In the genomic region with DNA sequence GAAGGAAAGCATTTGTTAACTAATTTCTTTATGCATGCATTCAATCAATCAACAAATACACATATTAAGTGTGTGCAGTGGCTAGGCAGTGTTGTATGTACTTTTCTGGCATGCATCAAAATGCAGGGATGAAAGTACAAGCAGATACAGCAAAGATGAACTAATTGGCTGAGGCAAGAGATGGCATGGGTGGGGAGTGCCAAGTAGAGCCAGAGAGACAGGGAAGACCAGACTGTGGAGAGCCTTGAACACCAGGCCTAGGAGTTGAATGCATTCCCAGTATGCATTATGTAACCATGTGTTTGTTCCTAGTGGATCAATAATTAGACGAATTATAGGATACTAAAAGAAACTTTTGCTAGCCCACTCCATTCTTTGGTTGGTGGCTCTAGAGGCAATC, we compare ENCODE assay signal across 11 cellular contexts. TPM values are rescaled to one million over a fixed set of nuclear protein-coding genes. Genes with fewer than 3 reads are reported as not detected.
"Had no signal": no experiment of that assay in that cellular context is flagged by ENCODE, and none has a peak within 500 bp of the region (broad histone marks: within the 10 kb centered on the region; RNA-seq: fewer than 3 reads in every experiment).

No MANE protein-coding gene starts in this region.

- DNase-seq: GM23248, GOT3, H7, HFFc6, IMR-90 had no signal

- H3K36me3 ChIP-seq: HAP-1 had no signal

- ATAC-seq: HCT116, K562 had no signal

- H3K9me3 ChIP-seq: HAP-1 had no signal

- H3K4me1 ChIP-seq: HAP-1 had no signal

- H3K4me3 ChIP-seq: GM23248, HAP-1, K562 had no signal

- H3K27ac Mint-ChIP-seq: HFFc6 had no signal

- H3K9me3 Mint-ChIP-seq: HFFc6 had no signal

- H3K4me3 Mint-ChIP-seq: HFFc6 had no signal

- H3K27ac ChIP-seq: GM23248, HL-60 had no signal

RNA-seq across cellular contexts. Expression of a gene that starts 17.3 kb away (rescaled TPM):
- total RNA-seq: H4, HT1080, K562 had no signal
